Comparison of ENCODE assay signal across 7 cellular contexts in the genomic region with DNA sequence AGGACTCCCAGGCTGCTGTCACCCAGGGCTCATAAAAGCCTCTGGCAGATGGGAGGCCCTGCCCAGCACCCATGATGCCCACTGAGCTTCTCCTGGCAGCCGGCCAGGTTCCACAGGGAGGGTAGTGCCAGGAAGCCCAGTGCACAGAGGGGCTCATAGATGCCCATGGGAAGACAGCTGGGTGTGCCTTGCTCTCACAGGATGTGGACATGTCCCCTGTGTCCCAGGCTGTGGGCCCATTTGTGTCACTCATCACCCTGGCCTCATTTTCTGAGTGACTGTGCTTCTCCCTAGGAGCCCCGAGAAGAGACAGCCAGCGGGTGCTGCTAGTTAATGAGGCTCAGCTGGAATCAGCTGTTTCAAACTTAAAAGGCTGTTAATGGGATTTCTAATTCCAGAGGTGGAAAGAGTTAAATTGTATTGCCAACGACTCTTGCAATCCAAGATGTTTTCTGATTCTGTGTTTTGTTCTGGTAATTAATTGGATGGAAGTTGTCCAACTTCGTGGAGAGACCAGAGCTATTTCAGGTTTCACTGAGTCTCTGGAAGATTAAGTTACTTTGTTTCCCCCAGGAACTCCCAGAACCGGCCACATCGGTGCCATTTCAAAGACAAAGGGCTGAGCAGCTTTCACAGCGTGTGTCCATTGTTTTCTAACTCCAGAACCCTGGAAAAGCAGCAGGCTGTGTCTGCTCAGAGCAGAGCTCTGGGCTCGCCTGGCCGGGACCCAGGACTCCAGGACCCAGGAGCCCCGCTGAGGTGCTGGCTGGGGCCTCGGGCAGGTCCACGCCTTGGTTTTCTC.
DNase-seq lines count a peak whose midpoint lies in the region; ATAC-seq, FAIRE-seq and TF ChIP-seq lines count a peak whose summit lies in the region.
"Not testable (repeated sequence)": the region's sequence is repeated elsewhere in the genome, so short reads cannot be mapped to it uniquely, and the experiment has no call there.

No MANE protein-coding gene starts in this region.

- H2BK5ac ChIP-seq in H1 (ENCODE audit: low read depth, low read length), result peak overlapping the region; percentile 93; the same call in 1 of the 2 replicates

- H3K4me1 ChIP-seq in HEK293 (ENCODE audit: control insufficient read depth, insufficient read depth, low read length), result not testable (repeated sequence)
- peaks cover 0 to 34% (median 21%) of the 10 kb centered on the region in 4 experiments; a peak in 6 of 7 replicates for H3K4me1 ChIP-seq in H1 (replicated peaks in 1 of 4; ENCODE audit: control insufficient read depth in 3 of 4, insufficient read depth in 4 of 4, low read length in 3 of 4)

- H3K4me3 ChIP-seq in HEK293 (ENCODE audit: low read depth, low read length), result not testable (repeated sequence)
- H3K4me3 ChIP-seq in H1 (ENCODE audit: extremely low read depth in 1 of 4, insufficient read depth in 2 of 4, low read depth in 3 of 4, low read length in 4 of 4), result peak overlapping the region in 1 of 4 experiments; percentile 35; a peak in 1 of 8 replicates

- peak; percentile 46 for ATAC-seq in stimulated activated effector memory CD8-positive, alpha-beta T cell treated with anti-CD3 and anti-CD28 coated beads, Interleukin-12 subunit alpha, Interleukin-12 subunit beta, amount 100 ng/mL, for 72 hours

- not testable (repeated sequence) for H3K36me3 ChIP-seq in HEK293 (ENCODE audit: control insufficient read depth in 2 of 2, insufficient read depth in 1 of 2, low read length in 2 of 2); H1 (ENCODE audit: control insufficient read depth in 2 of 4, insufficient read depth in 4 of 4, low read length in 3 of 4)

- not testable (repeated sequence) for TF ChIP-seq CTCF in HEK293 (tag by site-specific recombination; IDR thresholded peaks at IDR 0.05); H1 (IDR thresholded peaks at IDR 0.05; ENCODE audit: control extremely low read depth in 1 of 3, insufficient read depth in 1 of 3, low read depth in 1 of 3, low read length in 3 of 3); nephron (IDR thresholded peaks at IDR 0.05; ENCODE audit: unreplicated experiment in 3 of 3)

- H3K23me2 ChIP-seq in H1 (ENCODE audit: low read depth, low read length), result not testable (repeated sequence)

- TF ChIP-seq EP300 in H1 (IDR thresholded peaks at IDR 0.05; ENCODE audit: borderline replicate concordance in 1 of 2, low read depth in 2 of 2, low read length in 2 of 2), result not testable (repeated sequence)

- peak overlapping the region; percentile 85 for H3K4ac ChIP-seq in H1 (replicated peaks; ENCODE audit: insufficient read length, low read depth, low read length)

- peak overlapping the region; percentile 97 for H2BK20ac ChIP-seq in H1 (ENCODE audit: low read length)

- peaks cover 28% of the 10 kb centered on the region for H3K4me1 Mint-ChIP-seq in nephron
- peaks cover 16% of the 10 kb centered on the region for H3K4me1 Mint-ChIP-seq in stimulated activated effector memory CD8-positive, alpha-beta T cell treated with anti-CD3 and anti-CD28 coated beads, Interleukin-12 subunit alpha, Interleukin-12 subunit beta, amount 100 ng/mL, for 72 hours

- H3K27ac ChIP-seq in HEK293 (ENCODE audit: extremely low read depth, low read depth, low read length); H1 (ENCODE audit: low read depth, low read length): not testable (repeated sequence)

- not testable (repeated sequence) for H3K79me1 ChIP-seq in H1 (ENCODE audit: low read depth, low read length)

- not testable (repeated sequence) for H3K14ac ChIP-seq in H1 (ENCODE audit: insufficient read length)

- H3K9ac ChIP-seq in H1 (replicated peaks in 1 of 4; ENCODE audit: extremely low read depth in 1 of 4, low read depth in 3 of 4, low read length in 3 of 4), result not testable (repeated sequence)

- POLR2A ChIA-PET in HEK293 (lab: Yijun Ruan, JAX), result not testable (repeated sequence)
- POLR2A ChIA-PET in H1 (lab: Charles Lee; ENCODE audit: partially characterized antibody), result interaction anchor here (1.1 to 1.3 kb wide), 2 partner anchors 86 to 281 kb away, joined by 3 to 4 read pairs; partner anchors contain the start of gene SFSWAP

- peak overlapping the region in 2 of 3 experiments; percentile 61 to 66 for H3K27ac Mint-ChIP-seq in nephron
- not testable (repeated sequence) for H3K27ac Mint-ChIP-seq in stimulated activated effector memory CD8-positive, alpha-beta T cell treated with anti-CD3 and anti-CD28 coated beads, Interleukin-12 subunit alpha, Interleukin-12 subunit beta, amount 100 ng/mL, for 72 hours

- H3K56ac ChIP-seq in H1 (replicated peaks; ENCODE audit: insufficient read length, low read depth, low read length), result not testable (repeated sequence)

- H3K4me3 Mint-ChIP-seq in nephron, result peak overlapping the region in 1 of 3 experiments; percentile 7
- H3K4me3 Mint-ChIP-seq in stimulated activated effector memory CD8-positive, alpha-beta T cell treated with anti-CD3 and anti-CD28 coated beads, Interleukin-12 subunit alpha, Interleukin-12 subunit beta, amount 100 ng/mL, for 72 hours, result not testable (repeated sequence)

- peak overlapping the region; percentile 37 to 52; a peak in 3 of 4 replicates for H3K4me2 ChIP-seq in H1 (ENCODE audit: insufficient read depth in 1 of 2, low read depth in 2 of 2, low read length in 2 of 2)

- peaks cover 35% of the 10 kb centered on the region for H3K27me3 Mint-ChIP-seq in nephron (ENCODE audit: low read depth)

- H2BK15ac ChIP-seq in H1 (ENCODE audit: low read length), result not testable (repeated sequence)

- H4K5ac ChIP-seq in H1 (ENCODE audit: insufficient read length, low read depth, low read length), result not testable (repeated sequence)

- CTCF ChIA-PET in HEK293 (lab: Yijun Ruan, JAX), result interaction anchor here (0.5 to 0.7 kb wide), 2 partner anchors 20 to 28 kb away, joined by 3 to 5 read pairs; no protein-coding TSS in a partner anchor
- CTCF ChIA-PET in H1 (lab: Charles Lee; ENCODE audit: partially characterized antibody), result interaction anchor here (0.7 to 1.3 kb wide), 2 partner anchors 282 to 708 kb away, joined by 3 to 4 read pairs; no protein-coding TSS in a partner anchor

- not testable (repeated sequence) for H2AFZ ChIP-seq in H1 (ENCODE audit: low read length)

- not testable (repeated sequence) for H4K20me1 ChIP-seq in H1 (replicated peaks in 1 of 2; ENCODE audit: control insufficient read depth in 1 of 2, insufficient read depth in 2 of 2, low read length in 2 of 2)

- 28% methylated on average over 13 of the region's 13 CpGs; no CpG with 5 or more reads in 1 of the 2 experiments for WGBS in H1 (ENCODE audit: extremely low coverage in 1 of 2, insufficient coverage in 1 of 2, insufficient read length in 1 of 2, insufficient replicate concordance in 2 of 2, low coverage in 1 of 2, low lambda C conversion rate in 2 of 2, missing lambda C conversion rate in 1 of 2), 2 experiments

- H3K79me2 ChIP-seq in H1 (ENCODE audit: control insufficient read depth in 1 of 2, insufficient read depth in 2 of 2, low read length in 2 of 2), result not testable (repeated sequence)

- DNase-seq in NCI-H69 (lab: John Stamatoyannopoulos, UW) (peak; percentile 77), H1 (ENCODE audit: low read depth in 1 of 2, low spot score in 2 of 2) (peak in 1 of 2 experiments; percentile 13), hypothalamus (lab: John Stamatoyannopoulos, UW) (peak in 27 of 51 donors; percentile 15 to 80 (median 35))
- peak; percentile 60 for DNase-seq in activated effector memory CD4-positive, alpha-beta T cell treated with anti-CD3 and anti-CD28 coated beads, Interleukin-2, amount 50 U/mL, for 16 hours
- DNase-seq in stimulated activated effector memory CD8-positive, alpha-beta T cell treated with anti-CD3 and anti-CD28 coated beads, Interleukin-12 subunit alpha, Interleukin-12 subunit beta, amount 100 ng/mL, for 72 hours (ENCODE audit: low spot score in 2 of 2), result not testable (repeated sequence)

- peak; percentile 48 for FAIRE-seq in H1 (lab: Jason Lieb, UNC)

- H2AK5ac ChIP-seq in H1 (ENCODE audit: low read depth, low read length), result 0 out of 2 replicates have a peak overlapping the region, but pooled peaks have one; percentile 77

- H2BK12ac ChIP-seq in H1 (ENCODE audit: low read depth, low read length), result peak overlapping the region; percentile 78; the same call in 1 of the 2 replicates

- H4K91ac ChIP-seq in H1 (replicated peaks; ENCODE audit: insufficient read length, low read length), result peak overlapping the region; percentile 92

- H4K8ac ChIP-seq in H1 (ENCODE audit: extremely low read depth, insufficient read depth, low read length), result not testable (repeated sequence)

- H3K23ac ChIP-seq in H1 (ENCODE audit: insufficient read length), result not testable (repeated sequence)

- not testable (repeated sequence) for H3K9me3 Mint-ChIP-seq in nephron; stimulated activated effector memory CD8-positive, alpha-beta T cell treated with anti-CD3 and anti-CD28 coated beads, Interleukin-12 subunit alpha, Interleukin-12 subunit beta, amount 100 ng/mL, for 72 hours

- not testable (repeated sequence) for H3K9me3 ChIP-seq in HEK293 (ENCODE audit: control insufficient read depth, insufficient read depth, low read depth, low read length); H1 (ENCODE audit: insufficient read depth in 2 of 2, low read depth in 1 of 2, low read length in 1 of 2)

- H2BK120ac ChIP-seq in H1 (replicated peaks; ENCODE audit: low read depth, low read length), result not testable (repeated sequence)

- TF ChIP-seq POLR2A in H1 (IDR thresholded peaks at IDR 0.05; ENCODE audit: control extremely low read depth in 1 of 2, low read depth in 2 of 2, low read length in 2 of 2), result not testable (repeated sequence)

- H3K27me3 ChIP-seq in H1 (replicated peaks in 1 of 4; ENCODE audit: control insufficient read depth in 3 of 4, extremely low read depth in 1 of 4, insufficient read depth in 3 of 4, low read length in 3 of 4), result not testable (repeated sequence)

- H3K18ac ChIP-seq in H1 (ENCODE audit: extremely low read depth, low read length), result peak overlapping the region; percentile 93

- not testable (repeated sequence) for TF ChIP-seq RAD21 in H1 (IDR thresholded peaks at IDR 0.05 in 1 of 2, conservative IDR thresholded peaks at IDR 0.05 in 1 of 2; ENCODE audit: low read depth in 2 of 2, low read length in 2 of 2)

- H3K36me3 Mint-ChIP-seq in nephron (ENCODE audit: low read depth); stimulated activated effector memory CD8-positive, alpha-beta T cell treated with anti-CD3 and anti-CD28 coated beads, Interleukin-12 subunit alpha, Interleukin-12 subunit beta, amount 100 ng/mL, for 72 hours: not testable (repeated sequence)

TF ChIP-seq in H1, 55 proteins besides CTCF, POLR2A, EP300 and RAD21:
- 0 out of 2 replicates have a peak, but pooled peaks have one; percentile 4 for TF ChIP-seq TCF12 (IDR thresholded peaks at IDR 0.05; ENCODE audit: low read depth, low read length)
- TF ChIP-seq NANOG (IDR thresholded peaks at IDR 0.05; ENCODE audit: insufficient read depth, low read depth, low read length, poor library complexity, severe bottlenecking), result peak; percentile 97
TF ChIP-seq in H1: peak in this region for 2; not testable (repeated sequence) for 53.
